30 cellular contexts compared by ENCODE assay signal in the genomic region with DNA sequence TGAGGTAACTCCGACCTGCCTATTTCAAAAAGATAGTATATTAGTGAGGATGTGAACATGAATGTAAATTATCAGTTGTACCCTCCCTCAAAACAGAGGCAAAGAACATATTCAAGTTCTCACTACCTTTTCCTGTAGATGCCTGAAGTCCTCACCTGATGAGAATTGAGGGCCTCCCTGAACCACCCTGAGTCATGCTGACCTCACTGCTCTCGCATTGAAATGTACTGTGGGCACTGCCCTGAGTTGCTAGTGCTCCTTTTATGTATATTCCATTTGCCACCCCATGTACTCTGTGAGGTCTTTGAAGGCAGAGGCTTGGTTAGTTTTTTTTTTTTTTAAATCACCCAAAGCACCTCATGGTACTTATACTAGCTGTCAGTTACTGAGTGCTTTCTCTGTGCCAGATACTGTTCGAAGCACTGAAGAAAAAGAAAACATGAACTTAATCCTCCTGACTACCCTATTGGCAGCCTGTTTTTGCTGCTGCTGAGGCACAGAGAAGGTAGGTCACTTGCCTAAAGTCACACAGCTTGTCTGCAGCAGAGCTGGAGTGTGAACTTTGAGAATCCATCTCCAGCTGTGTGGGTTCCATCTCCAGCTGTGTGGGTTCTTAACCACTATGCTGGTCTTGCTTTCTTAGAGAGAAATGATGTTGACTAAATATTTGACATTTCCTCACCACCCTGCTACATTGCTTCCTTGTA.
DNase-seq lines count a peak whose midpoint lies in the region; ATAC-seq and TF ChIP-seq lines count a peak whose summit lies in the region.
"Had no signal": no experiment of that assay in that cellular context is flagged by ENCODE, and none has a peak within 500 bp of the region (broad histone marks: within the 10 kb centered on the region; RNA-seq: fewer than 3 reads in every experiment).

No MANE protein-coding gene starts in this region.

- CTCF ChIA-PET in activated CD8-positive, alpha-beta T cell treated with anti-CD3 and anti-CD28 coated beads for 36 hours (lab: Charles Lee), result interaction anchor here (0.9 kb wide), 1 partner anchor 334 kb away, joined by 5 read pairs; no protein-coding TSS in a partner anchor
- CTCF ChIA-PET in activated CD8-positive, alpha-beta T cell treated with anti-CD3 and anti-CD28 coated beads, Interleukin-2, amount 10 ng/mL, durations not matched to agents 7 days and 5 days (lab: Charles Lee), result interaction anchor here (1.2 kb wide), 1 partner anchor 622 kb away, joined by 3 read pairs; no protein-coding TSS in a partner anchor

- H3K4me1 ChIP-seq in left lung, result no peaks in the 10 kb centered on the region
- H3K4me1 ChIP-seq: uterus had no signal

- no peaks in the 10 kb centered on the region for H3K27me3 ChIP-seq in left lung
- H3K27me3 ChIP-seq: ovary, uterus had no signal

- H3K9me3 Mint-ChIP-seq in activated CD8-positive, alpha-beta T cell treated with anti-CD3 and anti-CD28 coated beads for 36 hours, result no peaks in the 10 kb centered on the region
- H3K9me3 Mint-ChIP-seq in activated CD8-positive, alpha-beta T cell treated with anti-CD3 and anti-CD28 coated beads, Interleukin-2, amount 10 ng/mL, durations not matched to agents 7 days and 5 days (ENCODE audit: insufficient read depth), result no peaks in the 10 kb centered on the region
- no peaks in the 10 kb centered on the region for H3K9me3 Mint-ChIP-seq in effector memory CD8-positive, alpha-beta T cell
- H3K9me3 Mint-ChIP-seq: activated CD4-positive, alpha-beta memory T cell treated with anti-CD3 and anti-CD28 coated beads for 36 hours; activated naive CD4-positive, alpha-beta T cell treated with anti-CD3 and anti-CD28 coated beads, Interleukin-2, amount 50 U/mL, for 72 hours; activated T-helper 2 cell treated with anti-CD3 and anti-CD28 coated beads, Interferon-gamma antibody, Interleukin-2, Interleukin-4, amounts not matched to agents 10 μg/mL and 5 μg/mL and 100 μg/mL, durations not matched to agents 14 hours and 24 hours and 36 hours; CD4-positive, alpha-beta T cell; IgD-negative memory B cell; immature natural killer cell; stimulated activated naive CD8-positive, alpha-beta T cell treated with anti-CD3 and anti-CD28 coated beads, Interleukin-15, Interleukin-2, amounts not matched to agents 100 ng/mL and 50 ng/mL, for 24 hours had no signal

- TF ChIP-seq CTCF in activated CD8-positive, alpha-beta T cell treated with anti-CD3 and anti-CD28 coated beads for 36 hours (IDR thresholded peaks at IDR 0.05), result no peak
- no peak for TF ChIP-seq CTCF in left lung (IDR thresholded peaks at IDR 0.05)

- POLR2A ChIA-PET in activated CD8-positive, alpha-beta T cell treated with anti-CD3 and anti-CD28 coated beads for 36 hours (lab: Charles Lee), result no interaction called here
- POLR2A ChIA-PET in activated CD8-positive, alpha-beta T cell treated with anti-CD3 and anti-CD28 coated beads, Interleukin-2, amount 10 ng/mL, durations not matched to agents 7 days and 5 days (lab: Charles Lee), result no interaction called here

- H3K36me3 ChIP-seq in left lung, result no peaks in the 10 kb centered on the region
- H3K36me3 ChIP-seq: ovary, thoracic aorta, uterus had no signal

- ATAC-seq in activated CD8-positive, alpha-beta T cell treated with anti-CD3 and anti-CD28 coated beads for 36 hours, result no peak
- no peak for ATAC-seq in activated CD8-positive, alpha-beta T cell treated with anti-CD3 and anti-CD28 coated beads, Interleukin-2, amount 10 ng/mL, durations not matched to agents 7 days and 5 days
- ATAC-seq in left lung, result peak; percentile 56
- no peak for ATAC-seq in effector memory CD8-positive, alpha-beta T cell (replicated peaks)
- ATAC-seq: GM12878 had no signal

- no peak overlapping the region for H3K27ac Mint-ChIP-seq in activated CD8-positive, alpha-beta T cell treated with anti-CD3 and anti-CD28 coated beads for 36 hours
- H3K27ac Mint-ChIP-seq in activated CD8-positive, alpha-beta T cell treated with anti-CD3 and anti-CD28 coated beads, Interleukin-2, amount 10 ng/mL, durations not matched to agents 7 days and 5 days, result no peak overlapping the region
- H3K27ac Mint-ChIP-seq in effector memory CD8-positive, alpha-beta T cell, result no peak overlapping the region
- H3K27ac Mint-ChIP-seq: activated CD4-positive, alpha-beta memory T cell treated with anti-CD3 and anti-CD28 coated beads for 36 hours; activated naive CD4-positive, alpha-beta T cell treated with anti-CD3 and anti-CD28 coated beads, Interleukin-2, amount 50 U/mL, for 72 hours; activated T-helper 2 cell treated with anti-CD3 and anti-CD28 coated beads, Interferon-gamma antibody, Interleukin-2, Interleukin-4, amounts not matched to agents 10 μg/mL and 5 μg/mL and 100 μg/mL, durations not matched to agents 14 hours and 24 hours and 36 hours; CD4-positive, alpha-beta T cell; IgD-negative memory B cell; immature natural killer cell; stimulated activated naive CD8-positive, alpha-beta T cell treated with anti-CD3 and anti-CD28 coated beads, Interleukin-15, Interleukin-2, amounts not matched to agents 100 ng/mL and 50 ng/mL, for 24 hours had no signal

- peak; percentile 1 for DNase-seq in activated CD8-positive, alpha-beta T cell treated with anti-CD3 and anti-CD28 coated beads for 36 hours
- DNase-seq in activated CD8-positive, alpha-beta T cell treated with anti-CD3 and anti-CD28 coated beads, Interleukin-2, amount 10 ng/mL, durations not matched to agents 7 days and 5 days, result no peak
- DNase-seq in HK-2 (ENCODE audit: unreplicated experiment), result peak; percentile 27
- peak; percentile 24 for DNase-seq in astrocyte of the hippocampus (ENCODE audit: low read depth, low spot score)
- DNase-seq in left lung, result no peak
- DNase-seq in hypothalamus (lab: John Stamatoyannopoulos, UW), result no peak
- no peak for DNase-seq in effector memory CD8-positive, alpha-beta T cell
- DNase-seq in NCI-H2171 treated with DMSO at 0.1 percent for 48 hours (lab: John Stamatoyannopoulos, UW), result no peak
- DNase-seq: activated CD4-positive, alpha-beta memory T cell treated with anti-CD3 and anti-CD28 coated beads for 36 hours; activated CD4-positive, CD25-positive, alpha-beta regulatory T cell; amygdala; CD4-positive, alpha-beta T cell; DMS 273 treated with DMSO at 0.1 percent for 48 hours; HCEC 1CT; immature natural killer cell; mesenchymal stem cell; NCI-H1048; NCI-H1694 treated with DMSO at 0.1 percent for 48 hours; NCI-H2171; NCI-H510A treated with DMSO at 0.1 percent for 48 hours; ovary; uterus had no signal

- no peak overlapping the region for H3K4me3 Mint-ChIP-seq in activated CD8-positive, alpha-beta T cell treated with anti-CD3 and anti-CD28 coated beads for 36 hours
- no peak overlapping the region for H3K4me3 Mint-ChIP-seq in activated CD8-positive, alpha-beta T cell treated with anti-CD3 and anti-CD28 coated beads, Interleukin-2, amount 10 ng/mL, durations not matched to agents 7 days and 5 days
- H3K4me3 Mint-ChIP-seq in effector memory CD8-positive, alpha-beta T cell, result no peak overlapping the region
- H3K4me3 Mint-ChIP-seq: activated CD4-positive, alpha-beta memory T cell treated with anti-CD3 and anti-CD28 coated beads for 36 hours; CD4-positive, alpha-beta T cell; IgD-negative memory B cell; immature natural killer cell; stimulated activated naive CD8-positive, alpha-beta T cell treated with anti-CD3 and anti-CD28 coated beads, Interleukin-15, Interleukin-2, amounts not matched to agents 100 ng/mL and 50 ng/mL, for 24 hours had no signal

- H3K36me3 Mint-ChIP-seq in activated CD8-positive, alpha-beta T cell treated with anti-CD3 and anti-CD28 coated beads for 36 hours (ENCODE audit: low read depth), result no peaks in the 10 kb centered on the region
- no peaks in the 10 kb centered on the region for H3K36me3 Mint-ChIP-seq in activated CD8-positive, alpha-beta T cell treated with anti-CD3 and anti-CD28 coated beads, Interleukin-2, amount 10 ng/mL, durations not matched to agents 7 days and 5 days (ENCODE audit: low read depth)
- no peaks in the 10 kb centered on the region for H3K36me3 Mint-ChIP-seq in effector memory CD8-positive, alpha-beta T cell (ENCODE audit: insufficient read depth)
- H3K36me3 Mint-ChIP-seq: activated CD4-positive, alpha-beta memory T cell treated with anti-CD3 and anti-CD28 coated beads for 36 hours; activated naive CD4-positive, alpha-beta T cell treated with anti-CD3 and anti-CD28 coated beads, Interleukin-2, amount 50 U/mL, for 72 hours; IgD-negative memory B cell; immature natural killer cell had no signal

- H3K9me3 ChIP-seq in left lung, result no peaks in the 10 kb centered on the region
- H3K9me3 ChIP-seq: ovary, thoracic aorta, uterus had no signal

- no peak overlapping the region for H3K4me3 ChIP-seq in left lung
- H3K4me3 ChIP-seq: GM12878, ovary, SK-N-MC, skin epidermis, thoracic aorta, uterus had no signal

- no peaks in the 10 kb centered on the region for H3K27me3 Mint-ChIP-seq in activated CD8-positive, alpha-beta T cell treated with anti-CD3 and anti-CD28 coated beads for 36 hours
- H3K27me3 Mint-ChIP-seq in activated CD8-positive, alpha-beta T cell treated with anti-CD3 and anti-CD28 coated beads, Interleukin-2, amount 10 ng/mL, durations not matched to agents 7 days and 5 days (ENCODE audit: low read depth), result no peaks in the 10 kb centered on the region
- H3K27me3 Mint-ChIP-seq in effector memory CD8-positive, alpha-beta T cell, result no peaks in the 10 kb centered on the region
- H3K27me3 Mint-ChIP-seq: activated CD4-positive, alpha-beta memory T cell treated with anti-CD3 and anti-CD28 coated beads for 36 hours; CD4-positive, alpha-beta T cell; IgD-negative memory B cell; stimulated activated naive CD8-positive, alpha-beta T cell treated with anti-CD3 and anti-CD28 coated beads, Interleukin-15, Interleukin-2, amounts not matched to agents 100 ng/mL and 50 ng/mL, for 24 hours had no signal

- intact Hi-C loops in activated CD8-positive, alpha-beta T cell treated with anti-CD3 and anti-CD28 coated beads for 36 hours (cut with micrococcal nuclease), result no loop called here
- intact Hi-C loops in left lung (cut with DNase I), result no loop called here

- no peaks in the 10 kb centered on the region for H3K4me1 Mint-ChIP-seq in activated CD8-positive, alpha-beta T cell treated with anti-CD3 and anti-CD28 coated beads for 36 hours (ENCODE audit: low read depth)
- no peaks in the 10 kb centered on the region for H3K4me1 Mint-ChIP-seq in activated CD8-positive, alpha-beta T cell treated with anti-CD3 and anti-CD28 coated beads, Interleukin-2, amount 10 ng/mL, durations not matched to agents 7 days and 5 days (ENCODE audit: low read depth)
- no peaks in the 10 kb centered on the region for H3K4me1 Mint-ChIP-seq in effector memory CD8-positive, alpha-beta T cell (ENCODE audit: low read depth in 2 of 2)
- H3K4me1 Mint-ChIP-seq: immature natural killer cell had no signal

- no peak overlapping the region for H3K27ac ChIP-seq in left lung
- H3K27ac ChIP-seq: ovary, SK-N-MC, skin epidermis, thoracic aorta, uterus had no signal

Comparison
In these comparisons a context has a peak if more than half of its experiments do, and no peak if none do; other contexts are left out.
1. DNase-seq: peak in activated CD8-positive, alpha-beta T cell treated with anti-CD3 and anti-CD28 coated beads for 36 hours (single experiment), HK-2 (single experiment) and astrocyte of the hippocampus (single experiment); none in activated CD8-positive, alpha-beta T cell treated with anti-CD3 and anti-CD28 coated beads, Interleukin-2, amount 10 ng/mL, durations not matched to agents 7 days and 5 days (single experiment), left lung (0 of 2), hypothalamus (0 of 51), effector memory CD8-positive, alpha-beta T cell (0 of 3) and NCI-H2171 treated with DMSO at 0.1 percent for 48 hours (single experiment).